27 cellular contexts compared by ENCODE assay signal in the genomic region with DNA sequence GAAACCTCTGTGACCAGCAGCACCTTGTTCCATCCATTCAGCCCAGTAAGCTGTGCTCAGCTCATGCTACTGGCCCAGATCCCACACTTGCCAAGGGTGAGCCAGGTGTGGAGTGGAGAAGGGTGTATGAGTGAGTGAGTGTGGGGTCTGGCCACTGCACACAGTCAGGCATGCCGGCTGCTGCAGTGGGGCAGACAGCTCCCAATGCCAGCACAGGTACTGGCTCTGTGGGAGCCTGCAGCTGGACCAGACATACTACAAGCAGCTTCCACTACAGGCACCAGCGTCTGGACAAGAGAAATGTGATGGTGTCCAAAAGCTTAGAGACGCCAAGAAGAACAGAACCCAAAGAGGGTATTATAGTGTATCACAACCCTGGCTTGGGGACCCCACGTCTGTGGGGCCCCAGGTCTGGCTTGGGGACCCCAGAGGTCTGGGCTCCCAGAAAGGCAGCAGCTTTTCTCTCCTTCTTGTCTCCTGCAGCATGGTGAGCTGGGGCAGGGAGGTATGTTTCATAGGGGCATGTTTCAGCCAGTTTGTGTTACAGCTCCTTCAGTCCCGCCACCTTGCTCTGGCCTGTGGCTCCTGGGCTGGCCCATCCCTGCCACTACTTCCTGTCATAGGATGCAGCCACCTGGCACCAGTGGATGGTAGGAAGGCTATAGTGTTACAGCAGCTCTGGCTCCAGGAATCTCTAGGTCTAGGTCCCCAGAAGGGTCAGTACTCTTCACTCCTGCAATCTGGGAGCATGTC.
"Had no signal": no experiment of that assay in that cellular context is flagged by ENCODE, and none has a peak within 500 bp of the region (broad histone marks: within the 10 kb centered on the region; RNA-seq: fewer than 3 reads in every experiment).

No MANE protein-coding gene starts in this region.

- H3K27ac Mint-ChIP-seq: naive thymus-derived CD8-positive, alpha-beta T cell; nephron; progenitor cell of endocrine pancreas; stimulated activated naive CD8-positive, alpha-beta T cell treated with anti-CD3 and anti-CD28 coated beads, Interleukin-15, Interleukin-2, amounts not matched to agents 100 ng/mL and 50 ng/mL, for 24 hours had no signal

- H3K36me3 ChIP-seq: left lung, lower lobe of right lung, neutrophil, ovary, right atrium auricular region, right lobe of liver, suprapubic skin, thoracic aorta, tibial artery, vagina had no signal

- ATAC-seq: left colon; left lung; lower lobe of right lung; naive thymus-derived CD8-positive, alpha-beta T cell had no signal

- H3K9me3 ChIP-seq: neutrophil, ovary had no signal

- H3K27ac ChIP-seq: left lung, lower lobe of right lung, neutrophil, ovary, right atrium auricular region, right lobe of liver, suprapubic skin, thoracic aorta, tibial artery, vagina had no signal

- H3K4me2 ChIP-seq: smooth muscle cell had no signal

- DNase-seq: hippocampal formation; left colon; left lung; lower lobe of right lung; mammary epithelial cell; mesenchymal stem cell; naive thymus-derived CD8-positive, alpha-beta T cell; occipital lobe; ovary; stimulated activated CD4-positive, alpha-beta T cell treated with anti-CD3 and anti-CD28 coated beads, Interleukin-12 subunit alpha, Interleukin-12 subunit beta, amount 100 ng/mL, for 4 hours; stimulated activated CD4-positive, alpha-beta T cell treated with anti-CD3 and anti-CD28 coated beads, Interleukin-15, amount 100 ng/mL, for 24 hours; stimulated activated CD4-positive, alpha-beta T cell treated with anti-CD3 and anti-CD28 coated beads, Interleukin-2, amount 100 ng/mL, for 24 hours; stimulated activated CD4-positive, alpha-beta T cell treated with anti-CD3 and anti-CD28 coated beads, Interleukin-4, amount 100 ng/mL, for 1 hour; stimulated activated naive CD4-positive, alpha-beta T cell; trophoblast cell had no signal

- H3K4me1 Mint-ChIP-seq: naive thymus-derived CD8-positive, alpha-beta T cell; nephron; neural crest cell had no signal

- H3K4me3 ChIP-seq: left lung, lower lobe of right lung, ovary, right atrium auricular region, right lobe of liver, smooth muscle cell, suprapubic skin, thoracic aorta, tibial artery, vagina had no signal

- H3K27me3 ChIP-seq: left lung, neutrophil, ovary, right atrium auricular region, right lobe of liver, suprapubic skin, tibial artery, vagina had no signal

- H3K9me3 Mint-ChIP-seq: neural crest cell had no signal

- H3K27me3 Mint-ChIP-seq: naive thymus-derived CD8-positive, alpha-beta T cell; progenitor cell of endocrine pancreas; stimulated activated naive CD8-positive, alpha-beta T cell treated with anti-CD3 and anti-CD28 coated beads, Interleukin-15, Interleukin-2, amounts not matched to agents 100 ng/mL and 50 ng/mL, for 24 hours had no signal

- H3K4me3 Mint-ChIP-seq: naive thymus-derived CD8-positive, alpha-beta T cell; nephron; neural crest cell; stimulated activated naive CD8-positive, alpha-beta T cell treated with anti-CD3 and anti-CD28 coated beads, Interleukin-15, Interleukin-2, amounts not matched to agents 100 ng/mL and 50 ng/mL, for 24 hours had no signal

- H3K4me1 ChIP-seq: left lung, lower lobe of right lung, right atrium auricular region, right lobe of liver, suprapubic skin, tibial artery, vagina had no signal
